16 cellular contexts compared by ENCODE assay signal in genomic region chr12:42474391-42474790, GRCh38.
DNase-seq lines count a peak whose midpoint lies in the region; ATAC-seq and TF ChIP-seq lines count a peak whose summit lies in the region.
"Had no signal": no experiment of that assay in that cellular context is flagged by ENCODE, and none has a peak within 500 bp of the region (broad histone marks: within the 10 kb centered on the region; RNA-seq: fewer than 3 reads in every experiment).

No MANE protein-coding gene starts in this region.

- no peak overlapping the region for H2BK15ac ChIP-seq in IMR-90 (ENCODE audit: low read depth, low read length)

- no CpG with 5 or more reads among the region's 2 CpGs for WGBS in IMR-90 (ENCODE audit: extremely low coverage in 2 of 2, insufficient read length in 1 of 2), 2 experiments

- no peaks in the 10 kb centered on the region for H3K27me3 ChIP-seq in IMR-90 (ENCODE audit: control insufficient read depth, insufficient read depth, low read length)
- H3K27me3 ChIP-seq: sigmoid colon had no signal

- H2AFZ ChIP-seq in IMR-90 (replicated peaks; ENCODE audit: low read length, poor library complexity), result no peak overlapping the region

- no peak overlapping the region for H3K23ac ChIP-seq in IMR-90 (ENCODE audit: low read depth, low read length)

- H3K36me3 ChIP-seq in IMR-90 (ENCODE audit: control insufficient read depth, insufficient read depth, low read length), result peaks cover 3% of the 10 kb centered on the region

- no peak for TF ChIP-seq POLR2A in IMR-90 (IDR thresholded peaks at IDR 0.05; ENCODE audit: low read depth, low read length)

- H3K27ac Mint-ChIP-seq in nephron progenitor cell, result peak overlapping the region; percentile 96

- intact Hi-C loops in IMR-90 (cut with micrococcal nuclease), result no loop called here

- no TSS peak for BruUV-seq in IMR-90 (replicated peaks; lab: Mats Ljungman, UMichigan)

- dilution Hi-C loops in IMR-90 (cut with HindIII; ENCODE audit: low sequenced_read_pairs, unreplicated experiment), result no loop called here

- POLR2A ChIA-PET in IMR-90 (lab: Charles Lee; ENCODE audit: unreplicated experiment), result interaction anchor here (0.5 kb wide), 1 partner anchor 10 kb away, joined by 4 read pairs; no protein-coding TSS in a partner anchor

- no peak overlapping the region for H2AK9ac ChIP-seq in IMR-90 (replicated peaks; ENCODE audit: low read depth, low read length, poor library complexity)

- in situ Hi-C loops in IMR-90 (cut with MboI; ENCODE audit: low sequenced_read_pairs), result no loop called here

- peaks cover 64% of the 10 kb centered on the region for H3K4me1 Mint-ChIP-seq in nephron progenitor cell

- no peak overlapping the region for H3K4me3 ChIP-seq in IMR-90 (ENCODE audit: insufficient read depth, low read depth, low read length)
- no peak overlapping the region for H3K4me3 ChIP-seq in choroid plexus epithelial cell (ENCODE audit: low read depth, low read length)
- H3K4me3 ChIP-seq: sigmoid colon, SK-N-MC had no signal

- H3K9me3 ChIP-seq in IMR-90 (ENCODE audit: control insufficient read depth, insufficient read depth, low read length), result no peaks in the 10 kb centered on the region
- H3K9me3 ChIP-seq: sigmoid colon had no signal

- CTCF ChIA-PET in IMR-90 (lab: Yijun Ruan, JAX), result interaction anchor here (0.7 to 1.9 kb wide), 2 partner anchors 9 to 774 kb away, joined by 3 to 8 read pairs; no protein-coding TSS in a partner anchor

- H2BK120ac ChIP-seq in IMR-90 (ENCODE audit: low read depth, low read length), result no peak overlapping the region

- H3K79me1 ChIP-seq in IMR-90 (ENCODE audit: low read depth in 1 of 2, low read length in 2 of 2), result peaks cover 16 to 65% of the 10 kb centered on the region in 2 experiments

- no peak overlapping the region for H3K4ac ChIP-seq in IMR-90 (ENCODE audit: low read depth, low read length)

- peaks cover 18% of the 10 kb centered on the region for H3K4me1 ChIP-seq in IMR-90 (ENCODE audit: control insufficient read depth, insufficient read depth, low read length)

- H3K56ac ChIP-seq in IMR-90 (ENCODE audit: extremely low read depth, insufficient read depth, low read length), result no peak overlapping the region

- H4K8ac ChIP-seq in IMR-90 (ENCODE audit: low read depth in 2 of 2, low read length in 2 of 2), result no peak overlapping the region

- H3K9me1 ChIP-seq in IMR-90 (ENCODE audit: insufficient read depth, low read length), result peaks cover 17% of the 10 kb centered on the region

- peak overlapping the region; percentile 24; the same call in 1 of the 2 replicates for H3K18ac ChIP-seq in IMR-90 (ENCODE audit: low read depth, low read length)

- H2AK5ac ChIP-seq in IMR-90 (ENCODE audit: low read depth, low read length), result no peak overlapping the region

- peak; percentile 15 for ATAC-seq in IMR-90 (ENCODE audit: low read depth)
- no peak for ATAC-seq in GM21528 (IDR thresholded peaks at IDR 0.05; ENCODE audit: low FRiP score, unreplicated experiment)
- no peak for ATAC-seq in GM18868 (IDR thresholded peaks at IDR 0.05; ENCODE audit: unreplicated experiment)
- no peak for ATAC-seq in activated CD4-positive, CD25-positive, alpha-beta regulatory T cell treated with anti-CD3 and anti-CD28 coated beads, Interleukin-2, amount 50 U/mL, for 24 hours

- no peak for TF ChIP-seq CTCF in IMR-90 (conservative IDR thresholded peaks at IDR 0.05; ENCODE audit: low read depth, low read length)
- no peak for TF ChIP-seq CTCF in choroid plexus epithelial cell (conservative IDR thresholded peaks at IDR 0.05; ENCODE audit: low read depth, low read length)
- TF ChIP-seq CTCF in nephron progenitor cell (IDR thresholded peaks at IDR 0.05), result no peak

- peak overlapping the region; percentile 29; the same call in 1 of the 2 replicates for H3K4me2 ChIP-seq in IMR-90 (ENCODE audit: low read depth, low read length)

- H3K14ac ChIP-seq in IMR-90 (replicated peaks; ENCODE audit: low read depth, low read length), result no peak overlapping the region

- H3K9ac ChIP-seq in IMR-90 (ENCODE audit: low read depth, low read length), result no peak overlapping the region

- no peak overlapping the region for H4K5ac ChIP-seq in IMR-90 (ENCODE audit: low read depth, low read length)

- H3K27ac ChIP-seq in IMR-90 (ENCODE audit: insufficient read depth, low read length), result no peak overlapping the region
- H3K27ac ChIP-seq: 22Rv1, sigmoid colon, SK-N-MC had no signal

- peaks cover 35% of the 10 kb centered on the region for H3K36me3 Mint-ChIP-seq in nephron progenitor cell (ENCODE audit: low read depth)

- peak; percentile 42 for DNase-seq in DMS53 (lab: John Stamatoyannopoulos, UW)
- no peak for DNase-seq in DMS53 treated with DMSO at 0.1 percent for 48 hours (lab: John Stamatoyannopoulos, UW; ENCODE audit: unreplicated experiment)
- peak; percentile 82 for DNase-seq in IMR-90
- DNase-seq in choroid plexus epithelial cell (ENCODE audit: low read depth), result peak; percentile 22
- no peak for DNase-seq in nephron progenitor cell
- DNase-seq: activated CD4-positive, alpha-beta T cell treated with anti-CD3 and anti-CD28 coated beads for 4 hours; activated gamma-delta T cell; hypothalamus; NCI-H510A; sigmoid colon had no signal

- H2BK5ac ChIP-seq in IMR-90 (ENCODE audit: low read depth, low read length, poor library complexity, severe bottlenecking), result peak overlapping the region; percentile 66

- TF ChIP-seq RAD21 in IMR-90 (IDR thresholded peaks at IDR 0.05; ENCODE audit: low read length), result no peak

- H4K91ac ChIP-seq in IMR-90 (ENCODE audit: insufficient read depth, low read depth, low read length), result no peak overlapping the region

- no peak overlapping the region for H3K4me3 Mint-ChIP-seq in nephron progenitor cell

- H3K27me3 Mint-ChIP-seq in nephron progenitor cell (ENCODE audit: low read depth, poor library complexity), result peaks cover 3% of the 10 kb centered on the region
- H3K27me3 Mint-ChIP-seq: IgD-negative memory B cell had no signal

- peaks cover 11% of the 10 kb centered on the region; the same call in 1 of the 2 replicates for H4K20me1 ChIP-seq in IMR-90 (ENCODE audit: insufficient read depth, low read length)

- H3K9me3 Mint-ChIP-seq in nephron progenitor cell, result no peaks in the 10 kb centered on the region
- H3K9me3 Mint-ChIP-seq: IgD-negative memory B cell had no signal

- H2BK20ac ChIP-seq in IMR-90 (ENCODE audit: low read depth, low read length), result peak overlapping the region; percentile 93

TF ChIP-seq in IMR-90, 13 proteins besides CTCF, POLR2A, EP300 and RAD21:
- 0 out of 2 replicates have a peak, but pooled peaks have one; percentile 16 for TF ChIP-seq FOS (IDR thresholded peaks at IDR 0.05; ENCODE audit: low read depth, low read length)
- no peak for TF ChIP-seq CEBPB (IDR thresholded peaks at IDR 0.05; ENCODE audit: low read depth, low read length)

Comparison
In these comparisons a context has a peak if more than half of its experiments do, and no peak if none do; other contexts are left out.
1. DNase-seq: peak in DMS53 (single experiment), IMR-90 (single experiment) and choroid plexus epithelial cell (single experiment); none in DMS53 treated with DMSO at 0.1 percent for 48 hours (single experiment) and nephron progenitor cell (single experiment).